Comparison of ENCODE assay signal across 9 cellular contexts in genomic region chr4:121278811-121279368, GRCh38.
DNase-seq lines count a peak whose midpoint lies in the region; ATAC-seq and TF ChIP-seq lines count a peak whose summit lies in the region.
"Had no signal": no experiment of that assay in that cellular context is flagged by ENCODE, and none has a peak within 500 bp of the region (broad histone marks: within the 10 kb centered on the region; RNA-seq: fewer than 3 reads in every experiment).

No MANE protein-coding gene starts in this region.

- ATAC-seq in GM18868 (IDR thresholded peaks at IDR 0.05; ENCODE audit: unreplicated experiment) (peak; percentile 76), HG02623 (IDR thresholded peaks at IDR 0.05; ENCODE audit: unreplicated experiment) (peak; percentile 79), HG03575 (IDR thresholded peaks at IDR 0.05; ENCODE audit: extremely low read depth, insufficient number of reproducible peaks, low FRiP score, unreplicated experiment) (peak; percentile 89)

- H3K4me3 ChIP-seq in AG10803 (ENCODE audit: low read length): no peak overlapping the region
- H3K4me3 ChIP-seq: coronary artery had no signal

- DNase-seq in AG10803 (ENCODE audit: low read depth) (peak; percentile 20), DMS79 treated with DMSO at 0.1 percent for 48 hours (lab: John Stamatoyannopoulos, UW) (no peak), iPS-NIHi11 (ENCODE audit: low spot score) (no peak), SK-N-DZ (ENCODE audit: low spot score) (no peak), NK-92 (lab: John Stamatoyannopoulos, UW; ENCODE audit: unreplicated experiment) (no peak)

- TF ChIP-seq CTCF in AG10803 (conservative IDR thresholded peaks at IDR 0.05; ENCODE audit: low read length): no peak
